Comparison of ENCODE assay signal across 9 cellular contexts in genomic region chr1:204406621-204407020, GRCh38. TPM values are rescaled to one million over a fixed set of nuclear protein-coding genes. Genes with fewer than 3 reads are reported as not detected.
A peak's percentile ranks its signal among the peaks of the same experiment; 100 is the strongest.
DNase-seq lines count a peak whose midpoint lies in the region; ATAC-seq and TF ChIP-seq lines count a peak whose summit lies in the region.
"Had no signal": no experiment of that assay in that cellular context is flagged by ENCODE, and none has a peak within 500 bp of the region (broad histone marks: within the 10 kb centered on the region; RNA-seq: fewer than 3 reads in every experiment).

No MANE protein-coding gene starts in this region.

- peaks cover 8% of the 10 kb centered on the region; the same call in 1 of the 2 replicates for H3F3A ChIP-seq in GM23338 (replicated peaks; ENCODE audit: low read depth)

- peaks cover 84% of the 10 kb centered on the region for H3K79me2 ChIP-seq in GM23338 (replicated peaks; ENCODE audit: insufficient read depth)

- peaks cover 67% of the 10 kb centered on the region for H3K36me3 Mint-ChIP-seq in GM23338 (ENCODE audit: low read depth)
- H3K36me3 Mint-ChIP-seq in WTC11 = peaks cover 54% of the 10 kb centered on the region

- peak overlapping the region; percentile 84 for H3K4me2 ChIP-seq in GM23338

- H2AFZ ChIP-seq in GM23338 = no peak overlapping the region

- ATAC-seq in GM23338 = no peak
- ATAC-seq in WTC11 = no peak
- no peak for ATAC-seq in gastroesophageal sphincter

- DNase-seq in GM23338 (ENCODE audit: low spot score) (no peak), WTC11 (ENCODE audit: low spot score) (no peak), NCI-H1048 (lab: John Stamatoyannopoulos, UW) (no peak), NCI-H82 treated with DMSO at 0.1 percent for 48 hours (lab: John Stamatoyannopoulos, UW; ENCODE audit: unreplicated experiment) (no peak)
- DNase-seq in NK-92 treated with Interleukin-12 subunit alpha and Interleukin-12 subunit beta, amount 100 ng/mL, for 24 hours (lab: John Stamatoyannopoulos, UW) = no peak
- DNase-seq: NCI-H146, posterior cingulate gyrus had no signal

- peaks cover 5% of the 10 kb centered on the region for H3K4me1 ChIP-seq in GM23338 (ENCODE audit: insufficient read depth)
- H3K4me1 ChIP-seq in gastroesophageal sphincter = peaks cover 5 to 36% (median 10%) of the 10 kb centered on the region in 3 donors

- no peak overlapping the region for H3K27ac ChIP-seq in GM23338 (ENCODE audit: low read depth)
- peak overlapping the region; percentile 25 to 100 (median 82) for H3K27ac ChIP-seq in gastroesophageal sphincter
- H3K27ac ChIP-seq in skin epidermis = peak overlapping the region in 1 of 21 experiments; percentile 16

- TF ChIP-seq POLR2A in gastroesophageal sphincter (IDR thresholded peaks at IDR 0.05) = no peak

- no peaks in the 10 kb centered on the region; the same call in 2 of the 3 replicates for H3K4me1 Mint-ChIP-seq in GM23338
- H3K4me1 Mint-ChIP-seq in WTC11 = peaks cover 12% of the 10 kb centered on the region

- POLR2A ChIA-PET in WTC11 (lab: Charles Lee) = no interaction called here

- H3K4me3 Mint-ChIP-seq in GM23338 (peak overlapping the region; percentile 94), WTC11 (peak overlapping the region; percentile 100)

- H3K36me3 ChIP-seq in GM23338 (ENCODE audit: insufficient read depth) = peaks cover 24% of the 10 kb centered on the region
- H3K36me3 ChIP-seq in gastroesophageal sphincter = peaks cover 5 to 40% of the 10 kb centered on the region in 2 donors

- peaks cover 12% of the 10 kb centered on the region for H3K27me3 Mint-ChIP-seq in GM23338 (ENCODE audit: insufficient read depth, low read depth, poor library complexity)
- H3K27me3 Mint-ChIP-seq in WTC11 (ENCODE audit: low read depth) = no peaks in the 10 kb centered on the region

- H3K27ac Mint-ChIP-seq in GM23338 (no peak overlapping the region), WTC11 (no peak overlapping the region)

- CTCF ChIA-PET in WTC11 (lab: Charles Lee) = interaction anchor here (1.2 to 4.9 kb wide), 4 partner anchors 8 to 199 kb away, joined by 3 to 47 read pairs (median 13); no protein-coding TSS in a partner anchor

- no peak for TF ChIP-seq EP300 in gastroesophageal sphincter (IDR thresholded peaks at IDR 0.05)

- no peaks in the 10 kb centered on the region for H3K9me3 ChIP-seq in gastroesophageal sphincter

- H3K27me3 ChIP-seq in GM23338 (ENCODE audit: insufficient read depth) (no peaks in the 10 kb centered on the region), gastroesophageal sphincter (no peaks in the 10 kb centered on the region)

- WGBS in gastroesophageal sphincter (ENCODE audit: low coverage in 1 of 2), 2 donors = 54 to 64% methylated on average over 3 to 4 of the region's 4 CpGs

- no peaks in the 10 kb centered on the region for H3K9me2 ChIP-seq in GM23338 (ENCODE audit: insufficient read depth)

- H4K20me1 ChIP-seq in GM23338 (replicated peaks; ENCODE audit: insufficient read depth) = peaks cover 73% of the 10 kb centered on the region

- TF ChIP-seq CTCF in GM23338 (conservative IDR thresholded peaks at IDR 0.05; ENCODE audit: low read depth in 2 of 2) = no peak
- TF ChIP-seq CTCF in WTC11 (IDR thresholded peaks at IDR 0.05) = no peak
- no peak for TF ChIP-seq CTCF in gastroesophageal sphincter (IDR thresholded peaks at IDR 0.05)

- H3K9me3 Mint-ChIP-seq in GM23338 (no peaks in the 10 kb centered on the region), WTC11 (no peaks in the 10 kb centered on the region)

- H3K4me3 ChIP-seq in GM23338 = peak overlapping the region; percentile 97
- H3K4me3 ChIP-seq in gastroesophageal sphincter = peak overlapping the region; percentile 49 to 94
- H3K4me3 ChIP-seq in skin epidermis = peak overlapping the region; percentile 68 to 91 (median 80)

TF ChIP-seq in GM23338, 12 proteins besides CTCF, POLR2A, EP300 and RAD21 (continues in another document):
- TF ChIP-seq POLR2AphosphoS5 (IDR thresholded peaks at IDR 0.05; ENCODE audit: low read depth) (no peak), NANOG (IDR thresholded peaks at IDR 0.05; ENCODE audit: borderline replicate concordance) (no peak), REST (IDR thresholded peaks at IDR 0.05; ENCODE audit: unreplicated experiment) (no peak), EZH2phosphoT487 (IDR thresholded peaks at IDR 0.05; ENCODE audit: unreplicated experiment) (no peak), CREB1 (CRISPR knock-in tag; IDR thresholded peaks at IDR 0.05; ENCODE audit: low read depth) (no peak)

TF ChIP-seq in WTC11, 78 proteins besides CTCF, POLR2A, EP300 and RAD21 (continues in another document):
- TF ChIP-seq IRF1 (CRISPR knock-in tag; IDR thresholded peaks at IDR 0.05) (no peak), ELF4 (CRISPR knock-in tag; IDR thresholded peaks at IDR 0.05; ENCODE audit: low read depth) (no peak), USF1 (CRISPR knock-in tag; IDR thresholded peaks at IDR 0.05) (no peak), GRHL2 (CRISPR knock-in tag; IDR thresholded peaks at IDR 0.05; ENCODE audit: insufficient replicate concordance, severe bottlenecking) (no peak), ZNF425 (CRISPR knock-in tag; conservative IDR thresholded peaks at IDR 0.05) (no peak), ATF6 (CRISPR knock-in tag; IDR thresholded peaks at IDR 0.05) (no peak), CDX4 (CRISPR knock-in tag; IDR thresholded peaks at IDR 0.05; ENCODE audit: borderline replicate concordance) (no peak), FOXP1 (CRISPR knock-in tag; IDR thresholded peaks at IDR 0.05; ENCODE audit: borderline replicate concordance) (no peak)

RNA-seq across cellular contexts. Expression of gene PPP1R15B, which starts 5.0 kb away (rescaled TPM):
- total RNA-seq in GM23338 (2014; rRNA removed; shearing (Covaris generic)) = 58.4 and 64.3 TPM in 2 replicates
- 16.3 and 17.3 TPM in 2 replicates for polyA plus RNA-seq in GM23338 (2016; fragmentation: Nextera tagmentation; extraction: Ambion mirVana)
- total RNA-seq in WTC11 (2021) (43.7 to 47.7 TPM (median 44.6 TPM) in 3 replicates), gastroesophageal sphincter (10 to 100 TPM; 44.4 to 53.2 (median 50.9) TPM)

RNA-seq across cellular contexts. Expression of gene PLEKHA6, which starts 46.9 kb away (rescaled TPM):
- total RNA-seq in GM23338 (2014; rRNA removed; shearing (Covaris generic)) = 4.3 and 6.2 TPM in 2 replicates
- polyA plus RNA-seq in GM23338 (2016; fragmentation: Nextera tagmentation; extraction: Ambion mirVana) = 2.5 and 2.8 TPM in 2 replicates
- 9.2 to 11.6 TPM (median 11.0 TPM) in 3 replicates for total RNA-seq in WTC11 (2021)
- 10 to 100 TPM in 2 of 4 donors, 1 to 10 TPM in 2; 8.7 to 17.8 (median 11.4) TPM for total RNA-seq in gastroesophageal sphincter
